In the genomic region with DNA sequence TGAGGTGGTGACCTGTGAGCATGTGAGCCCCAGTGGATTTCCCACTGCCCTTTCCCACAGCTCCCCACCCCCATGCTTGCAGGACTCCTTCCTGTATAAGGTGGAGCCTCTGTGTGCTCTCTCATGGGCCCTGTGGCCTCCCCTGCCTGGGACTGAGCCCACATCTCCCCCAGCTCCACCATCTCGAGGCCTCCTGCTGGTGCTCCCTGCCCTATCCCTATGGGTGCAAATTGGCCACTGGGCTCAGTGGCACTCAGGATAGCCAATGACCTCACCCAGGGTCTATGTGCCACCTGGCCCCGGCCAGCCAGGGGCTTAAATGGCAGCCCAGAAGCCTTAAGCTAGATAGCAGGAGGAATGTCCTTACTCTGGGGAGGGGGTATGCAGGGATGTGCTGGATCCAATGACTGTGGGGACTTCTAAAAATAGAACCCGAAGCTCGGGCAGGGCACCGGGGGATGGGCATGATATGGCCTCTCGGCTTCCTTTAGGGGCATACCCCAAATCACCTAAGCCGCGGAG, we compare ENCODE assay signal across 1 cellular context.
TF ChIP-seq lines count a peak whose summit lies in the region.

No MANE protein-coding gene starts in this region.

TF ChIP-seq in HEK293T, 16 proteins besides CTCF, POLR2A, EP300 and RAD21 (continued from another document):
- no peak for TF ChIP-seq BHLHE40 (IDR thresholded peaks at IDR 0.05; ENCODE audit: borderline replicate concordance)
- TF ChIP-seq CTBP1 (IDR thresholded peaks at IDR 0.05; ENCODE audit: borderline replicate concordance), result no peak
